8 cellular contexts compared by ENCODE assay signal in the genomic region with DNA sequence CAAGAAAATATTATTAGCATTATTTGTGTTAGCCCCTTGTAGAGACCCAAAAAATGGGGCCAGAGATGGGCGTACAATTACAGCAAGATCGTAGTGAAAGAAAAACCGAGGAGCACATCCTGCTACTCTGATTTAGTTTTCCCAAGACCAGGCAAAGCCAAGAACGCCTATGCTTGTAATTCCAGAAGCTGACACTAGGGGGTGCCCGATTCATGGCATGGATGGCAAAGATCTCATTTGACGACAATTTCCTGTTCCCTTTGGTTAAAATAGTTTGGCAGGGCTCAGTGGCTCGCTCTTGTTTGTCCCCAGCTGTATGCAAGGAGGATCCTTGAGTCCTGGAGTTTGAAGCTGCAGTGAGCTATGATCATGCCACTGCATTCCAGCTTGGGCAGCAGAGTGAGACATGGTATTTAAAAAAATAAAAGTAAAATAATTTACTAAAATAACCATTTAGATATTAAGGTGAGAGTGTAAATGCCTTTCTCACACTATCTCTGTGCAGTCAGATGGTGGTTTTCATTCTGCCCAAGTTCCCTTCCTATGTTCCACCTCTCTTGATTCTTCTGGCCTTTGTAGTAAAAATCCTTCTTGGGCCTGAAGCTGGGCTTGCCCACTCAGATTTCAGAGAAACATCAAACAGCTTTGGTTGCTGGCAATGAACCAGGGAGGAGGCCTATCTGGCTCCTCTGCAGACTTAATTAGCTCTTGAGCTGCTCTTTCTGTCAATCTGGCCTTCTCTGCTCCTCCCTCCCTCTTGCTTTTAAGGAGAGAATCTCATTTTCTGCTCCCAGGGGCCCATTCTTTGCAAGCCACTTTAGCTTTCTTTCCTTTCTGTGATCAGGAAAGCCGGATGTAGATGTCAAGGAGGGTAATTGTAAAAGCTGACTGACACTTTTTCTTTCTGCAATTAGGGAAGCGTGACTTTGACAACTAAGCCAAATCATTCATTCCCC. TPM values are rescaled to one million over a fixed set of nuclear protein-coding genes. Genes with fewer than 3 reads are reported as not detected.
DNase-seq lines count a peak whose midpoint lies in the region; ATAC-seq and TF ChIP-seq lines count a peak whose summit lies in the region.

No MANE protein-coding gene starts in this region.

- intact Hi-C loops in OCI-LY7 (cut with micrococcal nuclease; ENCODE audit: unreplicated experiment) (no loop called here), body of pancreas (cut with DNase I) (no loop called here)

- no peaks in the 10 kb centered on the region for H3K36me3 ChIP-seq in OCI-LY7 (ENCODE audit: insufficient read depth, low read length)
- no peaks in the 10 kb centered on the region for H3K36me3 ChIP-seq in body of pancreas (replicated peaks in 1 of 2; ENCODE audit: insufficient read depth in 1 of 2, low read depth in 2 of 2)
- peaks cover 2 to 4% of the 10 kb centered on the region in 2 donors for H3K36me3 ChIP-seq in mucosa of rectum (ENCODE audit: control insufficient read depth in 2 of 2, insufficient read depth in 2 of 2, low read length in 2 of 2)

- CTCF ChIA-PET in OCI-LY7 (lab: Charles Lee; ENCODE audit: unreplicated experiment), result no interaction called here

- no peaks in the 10 kb centered on the region for H3K9me2 ChIP-seq in OCI-LY7 (ENCODE audit: insufficient read depth, low read length)

- H3K9ac ChIP-seq in mucosa of rectum (ENCODE audit: low read depth in 1 of 2, low read length in 2 of 2), result peak overlapping the region; percentile 20 to 32

- no peak overlapping the region for H3K4me2 ChIP-seq in OCI-LY7 (ENCODE audit: low read length)

- no peak for TF ChIP-seq POLR2A in body of pancreas (IDR thresholded peaks at IDR 0.05)

- ATAC-seq in body of pancreas, result no peak
- ATAC-seq in GM21367 (IDR thresholded peaks at IDR 0.05; ENCODE audit: unreplicated experiment), result no peak
- no peak for ATAC-seq in GM19328 (IDR thresholded peaks at IDR 0.05; ENCODE audit: unreplicated experiment)

- no peaks in the 10 kb centered on the region for H3K27me3 ChIP-seq in body of pancreas
- no peaks in the 10 kb centered on the region for H3K27me3 ChIP-seq in mucosa of rectum (ENCODE audit: control insufficient read depth in 2 of 2, insufficient read depth in 2 of 2, low read length in 2 of 2)

- H4K20me1 ChIP-seq in OCI-LY7 (ENCODE audit: insufficient read depth, low read length), result no peaks in the 10 kb centered on the region

- DNase-seq in activated CD4-positive, alpha-beta T cell treated with anti-CD3 and anti-CD28 coated beads for 24 hours (ENCODE audit: low read depth in 2 of 2), result peak; percentile 31 to 41
- DNase-seq in activated CD4-positive, alpha-beta T cell treated with anti-CD3 and anti-CD28 coated beads for 1 hour, result no peak
- DNase-seq in OCI-LY7 (ENCODE audit: low spot score), result peak; percentile 24
- peak; percentile 54 to 77 (median 65) for DNase-seq in body of pancreas
- DNase-seq in stimulated activated naive CD4-positive, alpha-beta T cell treated with Interleukin-2 at 50 U/mL for 16 hours (lab: John Stamatoyannopoulos, UW), result no peak

- 38 to 41% methylated on average over 9 of the region's 9 CpGs for WGBS in body of pancreas, 2 donors

- TF ChIP-seq CTCF in OCI-LY7 (conservative IDR thresholded peaks at IDR 0.05; ENCODE audit: low read length), result peak; percentile 90
- peak; percentile 60 to 79 (median 69) for TF ChIP-seq CTCF in body of pancreas (IDR thresholded peaks at IDR 0.05)

- no TSS peak for BruUV-seq in OCI-LY7 (replicated peaks; lab: Mats Ljungman, UMichigan)

- H3K4me3 ChIP-seq in OCI-LY7 (ENCODE audit: low read depth, low read length, poor library complexity, severe bottlenecking) (no peak overlapping the region), body of pancreas (no peak overlapping the region), mucosa of rectum (ENCODE audit: low read length in 2 of 2) (no peak overlapping the region)

- H3K4me1 ChIP-seq in OCI-LY7 (ENCODE audit: insufficient read depth, low read length, poor library complexity, severe bottlenecking) (no peaks in the 10 kb centered on the region), body of pancreas (no peaks in the 10 kb centered on the region), mucosa of rectum (ENCODE audit: control insufficient read depth in 2 of 2, insufficient read depth in 2 of 2, low read length in 2 of 2) (peaks cover 22 to 40% of the 10 kb centered on the region in 2 donors)

- no peaks in the 10 kb centered on the region for H3K79me2 ChIP-seq in OCI-LY7 (ENCODE audit: insufficient read depth, low read depth, low read length)

- H2AFZ ChIP-seq in OCI-LY7 (ENCODE audit: low read length), result no peak overlapping the region

- H3K27ac ChIP-seq in OCI-LY7 (ENCODE audit: low read depth, low read length, poor library complexity, severe bottlenecking) (no peak overlapping the region), body of pancreas (no peak overlapping the region), mucosa of rectum (ENCODE audit: low read depth in 2 of 2, low read length in 2 of 2) (peak overlapping the region; percentile 52 to 74)

- H3K9me3 ChIP-seq in OCI-LY7 (ENCODE audit: low read length), result peaks cover 11% of the 10 kb centered on the region; the same call in 1 of the 2 replicates
- no peaks in the 10 kb centered on the region for H3K9me3 ChIP-seq in body of pancreas
- H3K9me3 ChIP-seq in mucosa of rectum (ENCODE audit: control insufficient read depth in 2 of 2, low read length in 2 of 2), result no peaks in the 10 kb centered on the region

- POLR2A ChIA-PET in OCI-LY7 (lab: Charles Lee), result no interaction called here

RNA-seq across cellular contexts. Expression of a gene that starts 31.2 kb away (rescaled TPM):
- not detected in 2 replicates for total RNA-seq in OCI-LY7 (2014; rRNA removed; shearing (Covaris generic))
- total RNA-seq in OCI-LY7 (2022) (not detected in 2 replicates), body of pancreas (not detected)

RNA-seq across cellular contexts. Expression of a gene that starts 42.9 kb away (rescaled TPM):
- total RNA-seq in OCI-LY7 (2014; rRNA removed; shearing (Covaris generic)), result not detected in 2 replicates
- not detected in 2 replicates for total RNA-seq in OCI-LY7 (2022)
- 10 to 100 TPM in 1 of 2 donors, 1 to 10 TPM in 1; 4.4 to 11.5 TPM for total RNA-seq in body of pancreas

Comparison
In these comparisons a context has a peak if more than half of its experiments do, and no peak if none do; other contexts are left out.
1. DNase-seq: peak in activated CD4-positive, alpha-beta T cell treated with anti-CD3 and anti-CD28 coated beads for 24 hours (2 of 2), OCI-LY7 (single experiment) and body of pancreas (4 of 4); none in activated CD4-positive, alpha-beta T cell treated with anti-CD3 and anti-CD28 coated beads for 1 hour (single experiment) and stimulated activated naive CD4-positive, alpha-beta T cell treated with Interleukin-2 at 50 U/mL for 16 hours (single experiment).
2. H3K27ac ChIP-seq: peak in mucosa of rectum (2 of 2); none in OCI-LY7 (single experiment) and body of pancreas (0 of 4).
3. RNA of a gene that starts 42.9 kb away (total RNA-seq): 4.4 to 11.5 TPM in body of pancreas; not detected in OCI-LY7; every median in the first group is over 4 times any median in the second.